In genomic region chr7:37495574-37496184, GRCh38 we compare ENCODE assay signal across 8 cellular contexts. TPM values are rescaled to one million over a fixed set of nuclear protein-coding genes. Genes with fewer than 3 reads are reported as not detected.
DNase-seq lines count a peak whose midpoint lies in the region; ATAC-seq and TF ChIP-seq lines count a peak whose summit lies in the region.

No MANE protein-coding gene starts in this region.

- CTCF ChIA-PET in activated CD8-positive, alpha-beta T cell treated with anti-CD3 and anti-CD28 coated beads for 36 hours (lab: Charles Lee) = interaction anchor here (0.7 to 10.2 kb wide), 31 partner anchors 11 to 1139 kb away, joined by 3 to 99 read pairs (median 4); no protein-coding TSS in a partner anchor
- CTCF ChIA-PET in activated CD8-positive, alpha-beta T cell treated with anti-CD3 and anti-CD28 coated beads, Interleukin-2, amount 10 ng/mL, durations not matched to agents 7 days and 5 days (lab: Charles Lee) = interaction anchor here (0.9 to 3.0 kb wide), 21 partner anchors 9 to 408 kb away, joined by 3 to 31 read pairs (median 4); no protein-coding TSS in a partner anchor

- H3K9ac ChIP-seq in neural cell (ENCODE audit: low read length) = no peak overlapping the region

- no peaks in the 10 kb centered on the region for H4K20me1 ChIP-seq in neural cell (ENCODE audit: insufficient read depth)

- no peaks in the 10 kb centered on the region for H3K27me3 Mint-ChIP-seq in activated CD8-positive, alpha-beta T cell treated with anti-CD3 and anti-CD28 coated beads for 36 hours
- H3K27me3 Mint-ChIP-seq in activated CD8-positive, alpha-beta T cell treated with anti-CD3 and anti-CD28 coated beads, Interleukin-2, amount 10 ng/mL, durations not matched to agents 7 days and 5 days (ENCODE audit: low read depth) = no peaks in the 10 kb centered on the region

- H3K27me3 ChIP-seq in neural cell (ENCODE audit: insufficient read depth, low read depth, low read length) = no peaks in the 10 kb centered on the region

- H3K4me1 Mint-ChIP-seq in activated CD8-positive, alpha-beta T cell treated with anti-CD3 and anti-CD28 coated beads for 36 hours (ENCODE audit: low read depth) = peaks cover 7% of the 10 kb centered on the region
- peaks cover 5% of the 10 kb centered on the region for H3K4me1 Mint-ChIP-seq in activated CD8-positive, alpha-beta T cell treated with anti-CD3 and anti-CD28 coated beads, Interleukin-2, amount 10 ng/mL, durations not matched to agents 7 days and 5 days (ENCODE audit: low read depth)

- no peak overlapping the region for H3K27ac ChIP-seq in neural cell (ENCODE audit: low read length)

- no peak for TF ChIP-seq EP300 in neural cell (conservative IDR thresholded peaks at IDR 0.05; ENCODE audit: poor library complexity, severe bottlenecking)

- no peak overlapping the region for H3K27ac Mint-ChIP-seq in activated CD8-positive, alpha-beta T cell treated with anti-CD3 and anti-CD28 coated beads for 36 hours
- no peak overlapping the region for H3K27ac Mint-ChIP-seq in activated CD8-positive, alpha-beta T cell treated with anti-CD3 and anti-CD28 coated beads, Interleukin-2, amount 10 ng/mL, durations not matched to agents 7 days and 5 days

- TF ChIP-seq CTCF in activated CD8-positive, alpha-beta T cell treated with anti-CD3 and anti-CD28 coated beads for 36 hours (IDR thresholded peaks at IDR 0.05) = peak; percentile 79
- TF ChIP-seq CTCF in neural cell (IDR thresholded peaks at IDR 0.05; ENCODE audit: poor library complexity, severe bottlenecking) = peak; percentile 58

- no peaks in the 10 kb centered on the region for H3F3A ChIP-seq in neural cell (ENCODE audit: insufficient read depth, low read length, poor library complexity, severe bottlenecking)

- POLR2A ChIA-PET in activated CD8-positive, alpha-beta T cell treated with anti-CD3 and anti-CD28 coated beads for 36 hours (lab: Charles Lee) = no interaction called here
- POLR2A ChIA-PET in activated CD8-positive, alpha-beta T cell treated with anti-CD3 and anti-CD28 coated beads, Interleukin-2, amount 10 ng/mL, durations not matched to agents 7 days and 5 days (lab: Charles Lee) = interaction anchor here (0.5 to 1.1 kb wide), 2 partner anchors 47 to 83 kb away, joined by 3 to 4 read pairs; partner anchors contain the start of gene ELMO1

- no peaks in the 10 kb centered on the region for H3K36me3 ChIP-seq in neural cell (ENCODE audit: insufficient read depth, low read length)

- TF ChIP-seq RAD21 in neural cell (conservative IDR thresholded peaks at IDR 0.05) = peak; percentile 34

- H3K36me3 Mint-ChIP-seq in activated CD8-positive, alpha-beta T cell treated with anti-CD3 and anti-CD28 coated beads for 36 hours (ENCODE audit: low read depth) = no peaks in the 10 kb centered on the region
- no peaks in the 10 kb centered on the region for H3K36me3 Mint-ChIP-seq in activated CD8-positive, alpha-beta T cell treated with anti-CD3 and anti-CD28 coated beads, Interleukin-2, amount 10 ng/mL, durations not matched to agents 7 days and 5 days (ENCODE audit: low read depth)

- intact Hi-C loops in activated CD8-positive, alpha-beta T cell treated with anti-CD3 and anti-CD28 coated beads for 36 hours (cut with micrococcal nuclease) = no loop called here

- no peak overlapping the region for H3K4me2 ChIP-seq in neural cell (ENCODE audit: low read length)

- peak; percentile 56 for ATAC-seq in activated CD8-positive, alpha-beta T cell treated with anti-CD3 and anti-CD28 coated beads for 36 hours
- no peak for ATAC-seq in activated CD8-positive, alpha-beta T cell treated with anti-CD3 and anti-CD28 coated beads, Interleukin-2, amount 10 ng/mL, durations not matched to agents 7 days and 5 days
- ATAC-seq in GM19351 (IDR thresholded peaks at IDR 0.05; ENCODE audit: unreplicated experiment) = no peak

- H3K9me2 ChIP-seq in neural cell (ENCODE audit: insufficient read depth, low read length) = no peaks in the 10 kb centered on the region

- H3K4me3 ChIP-seq in neural cell (ENCODE audit: low read length) = no peak overlapping the region

- no peaks in the 10 kb centered on the region for H3K9me3 ChIP-seq in neural cell (ENCODE audit: low read length)

- H3K79me2 ChIP-seq in neural cell (replicated peaks; ENCODE audit: insufficient read depth, low read length) = no peaks in the 10 kb centered on the region

- no peak overlapping the region for H2AFZ ChIP-seq in neural cell (ENCODE audit: low read depth, low read length)

- H3K4me3 Mint-ChIP-seq in activated CD8-positive, alpha-beta T cell treated with anti-CD3 and anti-CD28 coated beads for 36 hours = no peak overlapping the region
- no peak overlapping the region for H3K4me3 Mint-ChIP-seq in activated CD8-positive, alpha-beta T cell treated with anti-CD3 and anti-CD28 coated beads, Interleukin-2, amount 10 ng/mL, durations not matched to agents 7 days and 5 days

- no peaks in the 10 kb centered on the region for H3K9me3 Mint-ChIP-seq in activated CD8-positive, alpha-beta T cell treated with anti-CD3 and anti-CD28 coated beads for 36 hours
- H3K9me3 Mint-ChIP-seq in activated CD8-positive, alpha-beta T cell treated with anti-CD3 and anti-CD28 coated beads, Interleukin-2, amount 10 ng/mL, durations not matched to agents 7 days and 5 days (ENCODE audit: insufficient read depth) = no peaks in the 10 kb centered on the region

- DNase-seq in activated CD8-positive, alpha-beta T cell treated with anti-CD3 and anti-CD28 coated beads for 36 hours = no peak
- DNase-seq in activated CD8-positive, alpha-beta T cell treated with anti-CD3 and anti-CD28 coated beads, Interleukin-2, amount 10 ng/mL, durations not matched to agents 7 days and 5 days = no peak
- DNase-seq in NCI-H69 (lab: John Stamatoyannopoulos, UW) (peak; percentile 29), dedifferentiated amniotic fluid mesenchymal stem cell (ENCODE audit: extremely low spot score) (peak; percentile 35), NCI-H146 treated with DMSO at 0.1 percent for 48 hours (lab: John Stamatoyannopoulos, UW; ENCODE audit: unreplicated experiment) (no peak)
- no peak for DNase-seq in activated effector memory CD4-positive, alpha-beta T cell treated with anti-CD3 and anti-CD28 coated beads, Interleukin-2, amount 50 U/mL, for 16 hours

TF ChIP-seq in neural cell, 6 proteins besides CTCF, POLR2A, EP300 and RAD21:
- TF ChIP-seq MXI1 (conservative IDR thresholded peaks at IDR 0.05; ENCODE audit: poor library complexity, severe bottlenecking) (no peak), SMC3 (conservative IDR thresholded peaks at IDR 0.05; ENCODE audit: poor library complexity) (peak; percentile 29), TAF1 (IDR thresholded peaks at IDR 0.05; ENCODE audit: low read depth) (no peak), EZH2 (IDR thresholded peaks at IDR 0.05; ENCODE audit: borderline replicate concordance, insufficient read depth, low read length, poor library complexity, severe bottlenecking) (no peak), REST (IDR thresholded peaks at IDR 0.05; ENCODE audit: borderline replicate concordance) (no peak)

RNA-seq across cellular contexts. Expression of gene ELMO1, which starts 47.0 kb away (rescaled TPM):
- total RNA-seq in activated CD8-positive, alpha-beta T cell treated with anti-CD3 and anti-CD28 coated beads for 36 hours = 10 to 100 TPM; 72.8 to 75.3 TPM
- total RNA-seq in activated CD8-positive, alpha-beta T cell treated with anti-CD3 and anti-CD28 coated beads, Interleukin-2, amount 10 ng/mL, durations not matched to agents 7 days and 5 days = 10 to 100 TPM; 64.0 to 68.5 TPM
- 12.2 and 18.1 TPM in 2 replicates for polyA plus RNA-seq in neural cell
- 55.5 and 61.7 TPM in 2 replicates for polyA minus RNA-seq in neural cell

Comparison
In these comparisons a context has a peak if more than half of its experiments do, and no peak if none do; other contexts are left out.
1. DNase-seq: peak in NCI-H69 (single experiment) and dedifferentiated amniotic fluid mesenchymal stem cell (single experiment); none in activated CD8-positive, alpha-beta T cell treated with anti-CD3 and anti-CD28 coated beads for 36 hours (single experiment), activated CD8-positive, alpha-beta T cell treated with anti-CD3 and anti-CD28 coated beads, Interleukin-2, amount 10 ng/mL, durations not matched to agents 7 days and 5 days (single experiment), activated effector memory CD4-positive, alpha-beta T cell treated with anti-CD3 and anti-CD28 coated beads, Interleukin-2, amount 50 U/mL, for 16 hours (single experiment) and NCI-H146 treated with DMSO at 0.1 percent for 48 hours (single experiment).